8 cellular contexts compared by ENCODE assay signal in genomic region chr10:88901610-88902327, GRCh38. TPM values are rescaled to one million over a fixed set of nuclear protein-coding genes. Genes with fewer than 3 reads are reported as not detected.
A peak's percentile ranks its signal among the peaks of the same experiment; 100 is the strongest.
DNase-seq lines count a peak whose midpoint lies in the region; ATAC-seq lines count a peak whose summit lies in the region.

No MANE protein-coding gene starts in this region.

- peak; percentile 63 to 67 for ATAC-seq in CD4-positive, CD25-positive, alpha-beta regulatory T cell (ENCODE audit: low read depth in 2 of 2)
- ATAC-seq in GM19438 (IDR thresholded peaks at IDR 0.05; ENCODE audit: low read depth, unreplicated experiment) (peak; percentile 88), HG03378 (IDR thresholded peaks at IDR 0.05; ENCODE audit: unreplicated experiment) (peak; percentile 85)
- peak; percentile 70 to 83 for ATAC-seq in activated naive CD4-positive, alpha-beta T cell treated with anti-CD3 and anti-CD28 coated beads, Interleukin-2, amount 50 U/mL, for 72 hours

- no peaks in the 10 kb centered on the region for H3K27me3 Mint-ChIP-seq in CD4-positive, CD25-positive, alpha-beta regulatory T cell
- no peaks in the 10 kb centered on the region for H3K27me3 Mint-ChIP-seq in stimulated activated naive CD8-positive, alpha-beta T cell treated with anti-CD3 and anti-CD28 coated beads, Interleukin-15, Interleukin-2, amounts not matched to agents 100 ng/mL and 50 ng/mL, for 24 hours

- H3K9me3 ChIP-seq in CD4-positive, CD25-positive, alpha-beta regulatory T cell (ENCODE audit: control insufficient read depth in 2 of 2, low read length in 2 of 2): no peaks in the 10 kb centered on the region

- H3K4me1 Mint-ChIP-seq in CD4-positive, CD25-positive, alpha-beta regulatory T cell: peaks cover 36 to 52% (median 48%) of the 10 kb centered on the region in 4 donors
- H3K4me1 Mint-ChIP-seq in stimulated activated naive CD8-positive, alpha-beta T cell treated with anti-CD3 and anti-CD28 coated beads, Interleukin-15, Interleukin-2, amounts not matched to agents 100 ng/mL and 50 ng/mL, for 24 hours (ENCODE audit: low read depth): peaks cover 68% of the 10 kb centered on the region

- H3K9me3 Mint-ChIP-seq in CD4-positive, CD25-positive, alpha-beta regulatory T cell: no peaks in the 10 kb centered on the region
- peaks cover 0 to 9% of the 10 kb centered on the region in 2 donors for H3K9me3 Mint-ChIP-seq in activated naive CD4-positive, alpha-beta T cell treated with anti-CD3 and anti-CD28 coated beads, Interleukin-2, amount 50 U/mL, for 72 hours
- no peaks in the 10 kb centered on the region for H3K9me3 Mint-ChIP-seq in stimulated activated naive CD8-positive, alpha-beta T cell treated with anti-CD3 and anti-CD28 coated beads, Interleukin-15, Interleukin-2, amounts not matched to agents 100 ng/mL and 50 ng/mL, for 24 hours

- H3K27ac ChIP-seq in CD4-positive, CD25-positive, alpha-beta regulatory T cell (ENCODE audit: insufficient read depth, low read length, poor library complexity, severe bottlenecking): peak overlapping the region; percentile 62

- H3K27ac Mint-ChIP-seq in CD4-positive, CD25-positive, alpha-beta regulatory T cell: peak overlapping the region; percentile 27 to 75 (median 47)
- H3K27ac Mint-ChIP-seq in activated naive CD4-positive, alpha-beta T cell treated with anti-CD3 and anti-CD28 coated beads, Interleukin-2, amount 50 U/mL, for 72 hours: peak overlapping the region; percentile 90 to 94
- H3K27ac Mint-ChIP-seq in stimulated activated naive CD8-positive, alpha-beta T cell treated with anti-CD3 and anti-CD28 coated beads, Interleukin-15, Interleukin-2, amounts not matched to agents 100 ng/mL and 50 ng/mL, for 24 hours: peak overlapping the region; percentile 99

- peaks cover 46% of the 10 kb centered on the region for H3K4me1 ChIP-seq in CD4-positive, CD25-positive, alpha-beta regulatory T cell (ENCODE audit: control insufficient read depth, insufficient read depth, low read length, poor library complexity, severe bottlenecking)

- peaks cover 34% of the 10 kb centered on the region for H3K36me3 Mint-ChIP-seq in CD4-positive, CD25-positive, alpha-beta regulatory T cell
- peaks cover 15 to 55% of the 10 kb centered on the region in 2 donors for H3K36me3 Mint-ChIP-seq in activated naive CD4-positive, alpha-beta T cell treated with anti-CD3 and anti-CD28 coated beads, Interleukin-2, amount 50 U/mL, for 72 hours
- H3K36me3 Mint-ChIP-seq in stimulated activated naive CD8-positive, alpha-beta T cell treated with anti-CD3 and anti-CD28 coated beads, Interleukin-15, Interleukin-2, amounts not matched to agents 100 ng/mL and 50 ng/mL, for 24 hours (ENCODE audit: low read depth): peaks cover 61% of the 10 kb centered on the region

- H3K4me3 ChIP-seq in CD4-positive, CD25-positive, alpha-beta regulatory T cell (ENCODE audit: low read depth, low read length): no peak overlapping the region

- H3K4me3 Mint-ChIP-seq in CD4-positive, CD25-positive, alpha-beta regulatory T cell: peak overlapping the region in 2 of 4 donors; percentile 16 to 39
- H3K4me3 Mint-ChIP-seq in stimulated activated naive CD8-positive, alpha-beta T cell treated with anti-CD3 and anti-CD28 coated beads, Interleukin-15, Interleukin-2, amounts not matched to agents 100 ng/mL and 50 ng/mL, for 24 hours: peak overlapping the region; percentile 74

- DNase-seq in CD4-positive, CD25-positive, alpha-beta regulatory T cell: peak in 1 of 3 donors; percentile 57
- DNase-seq in activated naive CD4-positive, alpha-beta T cell treated with anti-CD3 and anti-CD28 coated beads, Interleukin-2, amount 50 U/mL, for 72 hours (ENCODE audit: low spot score in 2 of 2): no peak
- DNase-seq in NCI-H82 (lab: John Stamatoyannopoulos, UW): no peak
- no peak for DNase-seq in iPS-NIHi11 (ENCODE audit: low spot score)
- no peak for DNase-seq in foreskin melanocyte

- H3K27me3 ChIP-seq in CD4-positive, CD25-positive, alpha-beta regulatory T cell (ENCODE audit: control insufficient read depth, insufficient read depth, low read length): no peaks in the 10 kb centered on the region

- peaks cover 50% of the 10 kb centered on the region for H3K36me3 ChIP-seq in CD4-positive, CD25-positive, alpha-beta regulatory T cell (ENCODE audit: control insufficient read depth, insufficient read depth, low read length)

RNA-seq across cellular contexts. Expression of gene STAMBPL1, which starts 21.7 kb away (rescaled TPM):
- 40.5 TPM for total RNA-seq in CD4-positive, CD25-positive, alpha-beta regulatory T cell
- 10 to 100 TPM; 12.2 to 15.3 (median 13.9) TPM for polyA plus RNA-seq in CD4-positive, CD25-positive, alpha-beta regulatory T cell
- 10 to 100 TPM; 15.7 to 57.0 TPM for total RNA-seq in activated naive CD4-positive, alpha-beta T cell treated with anti-CD3 and anti-CD28 coated beads, Interleukin-2, amount 50 U/mL, for 72 hours

RNA-seq across cellular contexts. Expression of gene ANKRD22, which starts 50.1 kb away (rescaled TPM):
- total RNA-seq in CD4-positive, CD25-positive, alpha-beta regulatory T cell: not detected
- under 1 TPM; 0.10 to 0.20 (median 0.18) TPM for polyA plus RNA-seq in CD4-positive, CD25-positive, alpha-beta regulatory T cell
- total RNA-seq in activated naive CD4-positive, alpha-beta T cell treated with anti-CD3 and anti-CD28 coated beads, Interleukin-2, amount 50 U/mL, for 72 hours: under 1 TPM; 0.18 to 0.78 TPM

RNA-seq across cellular contexts. Expression of gene ACTA2, which starts 50.8 kb away (rescaled TPM):
- 26.2 TPM for total RNA-seq in CD4-positive, CD25-positive, alpha-beta regulatory T cell
- polyA plus RNA-seq in CD4-positive, CD25-positive, alpha-beta regulatory T cell: 10 to 100 TPM; 37.0 to 65.9 (median 55.9) TPM
- total RNA-seq in activated naive CD4-positive, alpha-beta T cell treated with anti-CD3 and anti-CD28 coated beads, Interleukin-2, amount 50 U/mL, for 72 hours: 10 to 100 TPM in 1 of 2 donors, 1 to 10 TPM in 1; 3.6 to 10.6 TPM

Comparison
In these comparisons a context has a peak if more than half of its experiments do, and no peak if none do; other contexts are left out.
1. H3K27ac Mint-ChIP-seq: peak in every context shown above with its lines; median percentile 99 in stimulated activated naive CD8-positive, alpha-beta T cell treated with anti-CD3 and anti-CD28 coated beads, Interleukin-15, Interleukin-2, amounts not matched to agents 100 ng/mL and 50 ng/mL, for 24 hours; 92 in activated naive CD4-positive, alpha-beta T cell treated with anti-CD3 and anti-CD28 coated beads, Interleukin-2, amount 50 U/mL, for 72 hours; 47 in CD4-positive, CD25-positive, alpha-beta regulatory T cell.